In the genomic region with DNA sequence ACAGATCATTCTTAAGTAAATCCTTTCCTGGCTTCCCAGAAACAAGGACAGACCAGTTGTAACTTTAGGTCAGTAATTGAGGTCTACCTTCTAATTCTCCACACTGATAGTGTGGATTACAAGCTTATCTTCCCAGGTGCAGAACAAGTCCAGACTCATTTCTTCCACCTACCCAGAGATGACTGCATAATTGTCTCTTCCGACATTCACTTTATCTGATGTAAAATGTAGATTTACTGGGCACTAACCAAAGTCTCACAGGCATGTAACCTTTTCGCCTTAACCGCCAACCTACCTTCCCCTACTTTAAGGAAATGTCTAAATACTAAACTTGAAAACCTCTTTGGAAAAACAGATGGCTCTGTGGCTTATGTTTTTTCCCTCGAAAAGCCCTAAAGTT, we compare ENCODE assay signal across 1 cellular context.
TF ChIP-seq lines count a peak whose summit lies in the region.

No MANE protein-coding gene starts in this region.

TF ChIP-seq in GM23338, 12 proteins besides CTCF, POLR2A, EP300 and RAD21:
- TF ChIP-seq, protein P1, sequence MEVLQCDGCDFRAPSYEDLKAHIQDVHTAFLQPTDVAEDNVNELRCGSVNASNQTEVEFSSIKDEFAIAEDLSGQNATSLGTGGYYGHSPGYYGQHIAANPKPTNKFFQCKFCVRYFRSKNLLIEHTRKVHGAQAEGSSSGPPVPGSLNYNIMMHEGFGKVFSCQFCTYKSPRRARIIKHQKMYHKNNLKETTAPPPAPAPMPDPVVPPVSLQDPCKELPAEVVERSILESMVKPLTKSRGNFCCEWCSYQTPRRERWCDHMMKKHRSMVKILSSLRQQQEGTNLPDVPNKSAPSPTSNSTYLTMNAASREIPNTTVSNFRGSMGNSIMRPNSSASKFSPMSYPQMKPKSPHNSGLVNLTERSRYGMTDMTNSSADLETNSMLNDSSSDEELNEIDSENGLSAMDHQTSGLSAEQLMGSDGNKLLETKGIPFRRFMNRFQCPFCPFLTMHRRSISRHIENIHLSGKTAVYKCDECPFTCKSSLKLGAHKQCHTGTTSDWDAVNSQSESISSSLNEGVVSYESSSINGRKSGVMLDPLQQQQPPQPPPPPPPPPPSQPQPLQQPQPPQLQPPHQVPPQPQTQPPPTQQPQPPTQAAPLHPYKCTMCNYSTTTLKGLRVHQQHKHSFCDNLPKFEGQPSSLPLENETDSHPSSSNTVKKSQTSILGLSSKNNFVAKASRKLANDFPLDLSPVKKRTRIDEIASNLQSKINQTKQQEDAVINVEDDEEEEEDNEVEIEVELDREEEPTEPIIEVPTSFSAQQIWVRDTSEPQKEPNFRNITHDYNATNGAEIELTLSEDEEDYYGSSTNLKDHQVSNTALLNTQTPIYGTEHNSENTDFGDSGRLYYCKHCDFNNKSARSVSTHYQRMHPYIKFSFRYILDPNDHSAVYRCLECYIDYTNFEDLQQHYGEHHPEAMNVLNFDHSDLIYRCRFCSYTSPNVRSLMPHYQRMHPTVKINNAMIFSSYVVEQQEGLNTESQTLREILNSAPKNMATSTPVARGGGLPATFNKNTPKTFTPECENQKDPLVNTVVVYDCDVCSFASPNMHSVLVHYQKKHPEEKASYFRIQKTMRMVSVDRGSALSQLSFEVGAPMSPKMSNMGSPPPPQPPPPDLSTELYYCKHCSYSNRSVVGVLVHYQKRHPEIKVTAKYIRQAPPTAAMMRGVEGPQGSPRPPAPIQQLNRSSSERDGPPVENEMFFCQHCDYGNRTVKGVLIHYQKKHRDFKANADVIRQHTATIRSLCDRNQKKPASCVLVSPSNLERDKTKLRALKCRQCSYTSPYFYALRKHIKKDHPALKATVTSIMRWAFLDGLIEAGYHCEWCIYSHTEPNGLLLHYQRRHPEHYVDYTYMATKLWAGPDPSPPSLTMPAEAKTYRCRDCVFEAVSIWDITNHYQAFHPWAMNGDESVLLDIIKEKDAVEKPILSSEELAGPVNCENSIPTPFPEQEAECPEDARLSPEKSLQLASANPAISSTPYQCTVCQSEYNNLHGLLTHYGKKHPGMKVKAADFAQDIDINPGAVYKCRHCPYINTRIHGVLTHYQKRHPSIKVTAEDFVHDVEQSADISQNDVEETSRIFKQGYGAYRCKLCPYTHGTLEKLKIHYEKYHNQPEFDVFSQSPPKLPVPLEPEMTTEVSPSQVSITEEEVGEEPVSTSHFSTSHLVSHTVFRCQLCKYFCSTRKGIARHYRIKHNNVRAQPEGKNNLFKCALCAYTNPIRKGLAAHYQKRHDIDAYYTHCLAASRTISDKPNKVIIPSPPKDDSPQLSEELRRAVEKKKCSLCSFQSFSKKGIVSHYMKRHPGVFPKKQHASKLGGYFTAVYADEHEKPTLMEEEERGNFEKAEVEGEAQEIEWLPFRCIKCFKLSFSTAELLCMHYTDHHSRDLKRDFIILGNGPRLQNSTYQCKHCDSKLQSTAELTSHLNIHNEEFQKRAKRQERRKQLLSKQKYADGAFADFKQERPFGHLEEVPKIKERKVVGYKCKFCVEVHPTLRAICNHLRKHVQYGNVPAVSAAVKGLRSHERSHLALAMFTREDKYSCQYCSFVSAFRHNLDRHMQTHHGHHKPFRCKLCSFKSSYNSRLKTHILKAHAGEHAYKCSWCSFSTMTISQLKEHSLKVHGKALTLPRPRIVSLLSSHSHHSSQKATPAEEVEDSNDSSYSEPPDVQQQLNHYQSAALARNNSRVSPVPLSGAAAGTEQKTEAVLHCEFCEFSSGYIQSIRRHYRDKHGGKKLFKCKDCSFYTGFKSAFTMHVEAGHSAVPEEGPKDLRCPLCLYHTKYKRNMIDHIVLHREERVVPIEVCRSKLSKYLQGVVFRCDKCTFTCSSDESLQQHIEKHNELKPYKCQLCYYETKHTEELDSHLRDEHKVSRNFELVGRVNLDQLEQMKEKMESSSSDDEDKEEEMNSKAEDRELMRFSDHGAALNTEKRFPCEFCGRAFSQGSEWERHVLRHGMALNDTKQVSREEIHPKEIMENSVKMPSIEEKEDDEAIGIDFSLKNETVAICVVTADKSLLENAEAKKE (CRISPR knock-in tag; IDR thresholded peaks at IDR 0.05) = no peak
TF ChIP-seq in GM23338: peak in this region for 0.
